In the genomic region with DNA sequence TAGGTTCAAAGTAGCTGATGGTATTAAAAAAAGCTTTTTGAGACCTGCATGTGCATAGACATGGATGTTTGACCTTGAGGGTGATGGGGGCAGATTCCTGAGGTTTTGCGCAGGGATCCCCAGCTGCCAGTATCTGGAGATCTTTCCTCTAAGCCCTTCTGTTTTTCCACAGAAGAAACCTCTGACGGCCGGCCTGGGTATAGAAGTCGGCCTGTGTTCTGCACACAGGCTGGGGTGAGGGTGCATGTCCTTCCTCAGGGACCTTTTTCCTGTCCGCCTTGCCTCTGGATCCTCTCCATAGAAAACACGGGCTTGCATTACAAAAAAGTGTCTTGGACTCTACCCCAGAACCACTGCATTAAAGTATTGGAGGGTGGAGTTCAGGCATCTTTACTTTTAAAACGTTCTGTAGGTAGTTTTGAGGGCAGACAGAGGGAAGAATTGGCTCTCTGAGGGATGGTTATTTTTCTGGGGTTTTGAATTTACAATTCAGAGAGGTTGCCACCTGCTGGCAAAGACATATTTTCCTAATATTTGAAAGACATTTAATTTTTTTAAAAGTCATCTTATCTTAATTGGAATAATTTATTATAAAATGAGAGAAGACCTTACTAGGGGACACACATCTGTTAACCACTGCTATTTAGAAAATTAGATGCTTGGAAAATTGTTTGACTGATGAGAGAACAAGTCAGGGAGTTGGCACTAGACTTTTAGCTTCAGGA, we compare ENCODE assay signal across 23 cellular contexts.
DNase-seq lines count a peak whose midpoint lies in the region; ATAC-seq and TF ChIP-seq lines count a peak whose summit lies in the region.
"Had no signal": no experiment of that assay in that cellular context is flagged by ENCODE, and none has a peak within 500 bp of the region (broad histone marks: within the 10 kb centered on the region; RNA-seq: fewer than 3 reads in every experiment).

No MANE protein-coding gene starts in this region.

- H3K36me3 ChIP-seq in Loucy (ENCODE audit: insufficient read depth, low read length), result no peaks in the 10 kb centered on the region
- no peaks in the 10 kb centered on the region for H3K36me3 ChIP-seq in vagina
- H3K36me3 ChIP-seq: left ventricle myocardium inferior, neutrophil, right atrium auricular region had no signal

- H3K4me1 ChIP-seq in Loucy (ENCODE audit: insufficient read depth, low read length, poor library complexity, severe bottlenecking), result no peaks in the 10 kb centered on the region
- H3K4me1 ChIP-seq in vagina, result no peaks in the 10 kb centered on the region
- H3K4me1 ChIP-seq: left ventricle myocardium inferior, right atrium auricular region, testis had no signal

- peaks cover 3% of the 10 kb centered on the region for H3K36me3 Mint-ChIP-seq in neural crest cell (ENCODE audit: low read depth)
- H3K36me3 Mint-ChIP-seq: activated CD4-positive, alpha-beta memory T cell treated with anti-CD3 and anti-CD28 coated beads for 36 hours; stimulated activated effector memory CD8-positive, alpha-beta T cell treated with anti-CD3 and anti-CD28 coated beads, Interleukin-12 subunit alpha, Interleukin-12 subunit beta, amount 100 ng/mL, for 72 hours had no signal

- H3K27me3 Mint-ChIP-seq in neural crest cell (ENCODE audit: low read depth), result no peaks in the 10 kb centered on the region
- H3K27me3 Mint-ChIP-seq: activated CD4-positive, alpha-beta memory T cell treated with anti-CD3 and anti-CD28 coated beads for 36 hours; B cell; central memory CD8-positive, alpha-beta T cell had no signal

- DNase-seq in GM13977 (ENCODE audit: low spot score), result no peak
- DNase-seq in SHP77 treated with DMSO at 0.1 percent for 48 hours (lab: John Stamatoyannopoulos, UW), result peak; percentile 72
- no peak for DNase-seq in neural crest cell (ENCODE audit: low read depth, low spot score)
- DNase-seq in vagina (ENCODE audit: extremely low spot score in 2 of 2), result no peak
- DNase-seq: activated CD4-positive, alpha-beta memory T cell treated with anti-CD3 and anti-CD28 coated beads for 36 hours; activated naive CD4-positive, alpha-beta T cell; amygdala; effector CD8-positive, alpha-beta T cell; glutamatergic neuron; H7; left ventricle myocardium inferior; MV-4-11; NCI-H2029; stimulated activated CD4-positive, alpha-beta T cell treated with anti-CD3 and anti-CD28 coated beads, Interleukin-15, amount 100 ng/mL, for 24 hours; testis had no signal

- intact Hi-C loops in vagina (cut with DNase I), result no loop called here

- H2AFZ ChIP-seq in Loucy (ENCODE audit: low read length), result peak overlapping the region; percentile 63

- H3K79me2 ChIP-seq in Loucy (ENCODE audit: insufficient read depth, low read length), result no peaks in the 10 kb centered on the region

- peak; percentile 4 for TF ChIP-seq CTCF in GM13977 (IDR thresholded peaks at IDR 0.05; ENCODE audit: extremely low read depth, insufficient read depth, missing control alignments)
- TF ChIP-seq CTCF in Loucy (conservative IDR thresholded peaks at IDR 0.05; ENCODE audit: low read length), result no peak; the same call in 1 of the 2 replicates
- peak; percentile 46 for TF ChIP-seq CTCF in neural crest cell (conservative IDR thresholded peaks at IDR 0.05)
- no peak for TF ChIP-seq CTCF in vagina (IDR thresholded peaks at IDR 0.05)

- H3K9ac ChIP-seq in Loucy (ENCODE audit: low read depth, low read length, poor library complexity, severe bottlenecking), result no peak overlapping the region

- H3K4me1 Mint-ChIP-seq in neural crest cell, result no peaks in the 10 kb centered on the region
- H3K4me1 Mint-ChIP-seq: B cell; central memory CD8-positive, alpha-beta T cell had no signal

- no peaks in the 10 kb centered on the region; the same call in 1 of the 2 replicates for H3K9me3 ChIP-seq in Loucy (ENCODE audit: insufficient read depth, low read depth, low read length)
- H3K9me3 ChIP-seq in vagina, result no peaks in the 10 kb centered on the region
- H3K9me3 ChIP-seq: left ventricle myocardium inferior, neutrophil, right atrium auricular region, testis had no signal

- H3K27me3 ChIP-seq in Loucy (ENCODE audit: insufficient read depth, low read length, poor library complexity, severe bottlenecking), result no peaks in the 10 kb centered on the region
- no peaks in the 10 kb centered on the region for H3K27me3 ChIP-seq in vagina
- H3K27me3 ChIP-seq: right atrium auricular region, testis had no signal

- peaks cover 7% of the 10 kb centered on the region for H3K9me3 Mint-ChIP-seq in neural crest cell
- H3K9me3 Mint-ChIP-seq: activated CD4-positive, alpha-beta memory T cell treated with anti-CD3 and anti-CD28 coated beads for 36 hours; central memory CD8-positive, alpha-beta T cell had no signal

- H3K4me3 ChIP-seq in Loucy (ENCODE audit: low read length, poor library complexity, severe bottlenecking) (no peak overlapping the region), vagina (no peak overlapping the region)
- H3K4me3 ChIP-seq: left ventricle myocardium inferior, testis had no signal

- H4K20me1 ChIP-seq in Loucy (ENCODE audit: insufficient read depth, low read length, poor library complexity, severe bottlenecking), result no peaks in the 10 kb centered on the region

- no peak overlapping the region for H3K27ac ChIP-seq in vagina
- H3K27ac ChIP-seq: left ventricle myocardium inferior, neutrophil, right atrium auricular region, testis had no signal

- no peaks in the 10 kb centered on the region for H3F3A ChIP-seq in Loucy (ENCODE audit: low read depth)

- no peak overlapping the region for H3K4me2 ChIP-seq in Loucy (ENCODE audit: low read depth, low read length, poor library complexity, severe bottlenecking)

- in situ Hi-C loops in GM13977 (cut with MboI; ENCODE audit: low pct_unique_long_range_greater_than_20kb, low sequenced_read_pairs, unreplicated experiment), result no loop called here

- ATAC-seq in GM19397 (IDR thresholded peaks at IDR 0.05; ENCODE audit: unreplicated experiment), result no peak
- no peak for ATAC-seq in GM18858 (IDR thresholded peaks at IDR 0.05; ENCODE audit: unreplicated experiment)

- H3K27ac Mint-ChIP-seq in neural crest cell (ENCODE audit: unreplicated experiment), result no peak overlapping the region
- H3K27ac Mint-ChIP-seq: activated CD4-positive, alpha-beta memory T cell treated with anti-CD3 and anti-CD28 coated beads for 36 hours; B cell; stimulated activated effector memory CD8-positive, alpha-beta T cell treated with anti-CD3 and anti-CD28 coated beads, Interleukin-12 subunit alpha, Interleukin-12 subunit beta, amount 100 ng/mL, for 72 hours had no signal

- H3K9me2 ChIP-seq in Loucy (replicated peaks; ENCODE audit: low read depth, low read length), result no peaks in the 10 kb centered on the region

- H3K4me3 Mint-ChIP-seq in neural crest cell, result no peak overlapping the region
- H3K4me3 Mint-ChIP-seq: activated CD4-positive, alpha-beta memory T cell treated with anti-CD3 and anti-CD28 coated beads for 36 hours; B cell; central memory CD8-positive, alpha-beta T cell; stimulated activated effector memory CD8-positive, alpha-beta T cell treated with anti-CD3 and anti-CD28 coated beads, Interleukin-12 subunit alpha, Interleukin-12 subunit beta, amount 100 ng/mL, for 72 hours had no signal

- no peak for TF ChIP-seq POLR2A in vagina (IDR thresholded peaks at IDR 0.05)

Comparison
In these comparisons a context has a peak if more than half of its experiments do, and no peak if none do; other contexts are left out.
1. CTCF ChIP-seq: peak in GM13977 (single experiment) and neural crest cell (single experiment); none in Loucy (single experiment) and vagina (0 of 3).